1 cellular context compared by ENCODE assay signal in the genomic region with DNA sequence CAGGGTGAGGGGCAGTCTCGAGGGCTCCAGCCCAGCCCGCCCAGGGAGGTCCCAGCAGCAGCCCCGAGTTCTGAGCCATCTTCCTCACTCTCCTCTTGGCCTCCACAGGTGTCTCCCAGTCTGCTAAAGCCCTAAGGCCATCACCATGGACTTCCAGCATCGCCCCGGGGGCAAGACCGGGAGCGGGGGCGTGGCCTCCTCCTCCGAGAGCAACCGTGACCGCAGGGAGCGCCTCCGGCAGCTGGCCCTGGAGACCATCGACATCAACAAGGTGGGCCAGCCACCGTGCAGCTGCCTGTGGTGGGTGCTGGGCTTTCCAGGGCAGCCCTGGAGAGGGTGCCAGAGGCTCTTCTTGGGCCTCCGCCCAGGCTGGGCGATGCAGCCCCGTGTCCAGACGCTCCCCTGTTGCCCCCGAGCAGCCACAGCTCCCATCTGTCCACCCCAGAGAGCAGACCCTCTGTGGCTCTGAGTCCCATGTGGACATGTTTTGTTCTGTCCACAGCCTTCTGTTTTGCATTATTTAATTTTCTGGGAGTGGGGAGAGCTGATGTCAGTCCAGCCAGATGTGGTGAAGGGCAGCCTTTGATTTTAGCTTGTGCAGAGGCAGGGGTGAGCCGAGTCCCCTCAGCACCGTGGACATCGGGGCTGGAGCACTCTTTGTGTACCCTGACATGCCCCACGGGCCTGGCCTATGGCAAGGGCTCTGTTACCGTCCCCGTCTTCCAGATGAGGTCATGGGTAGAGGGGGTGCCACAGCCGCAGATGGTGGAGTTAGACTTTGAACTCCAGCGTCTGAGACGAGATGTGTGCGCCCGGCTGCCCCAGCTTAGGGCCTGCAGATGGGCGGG.
TF ChIP-seq lines count a peak whose summit lies in the region.

No MANE protein-coding gene starts in this region.

TF ChIP-seq in K562, 482 proteins besides CTCF, POLR2A, EP300 and RAD21:
- TF ChIP-seq RBFOX2 (IDR thresholded peaks at IDR 0.05; ENCODE audit: low read depth, low read length) (peak; percentile 33; the same call in 1 of the 2 replicates), RBM22 (IDR thresholded peaks at IDR 0.05; ENCODE audit: low read depth, low read length, poor library complexity, severe bottlenecking) (peak; percentile 76), POLR2G (IDR thresholded peaks at IDR 0.05; ENCODE audit: low read depth, low read length) (peak; percentile 61; the same call in 1 of the 2 replicates), KLF16 (IDR thresholded peaks at IDR 0.05) (no peak)
- TF ChIP-seq, protein P1, sequence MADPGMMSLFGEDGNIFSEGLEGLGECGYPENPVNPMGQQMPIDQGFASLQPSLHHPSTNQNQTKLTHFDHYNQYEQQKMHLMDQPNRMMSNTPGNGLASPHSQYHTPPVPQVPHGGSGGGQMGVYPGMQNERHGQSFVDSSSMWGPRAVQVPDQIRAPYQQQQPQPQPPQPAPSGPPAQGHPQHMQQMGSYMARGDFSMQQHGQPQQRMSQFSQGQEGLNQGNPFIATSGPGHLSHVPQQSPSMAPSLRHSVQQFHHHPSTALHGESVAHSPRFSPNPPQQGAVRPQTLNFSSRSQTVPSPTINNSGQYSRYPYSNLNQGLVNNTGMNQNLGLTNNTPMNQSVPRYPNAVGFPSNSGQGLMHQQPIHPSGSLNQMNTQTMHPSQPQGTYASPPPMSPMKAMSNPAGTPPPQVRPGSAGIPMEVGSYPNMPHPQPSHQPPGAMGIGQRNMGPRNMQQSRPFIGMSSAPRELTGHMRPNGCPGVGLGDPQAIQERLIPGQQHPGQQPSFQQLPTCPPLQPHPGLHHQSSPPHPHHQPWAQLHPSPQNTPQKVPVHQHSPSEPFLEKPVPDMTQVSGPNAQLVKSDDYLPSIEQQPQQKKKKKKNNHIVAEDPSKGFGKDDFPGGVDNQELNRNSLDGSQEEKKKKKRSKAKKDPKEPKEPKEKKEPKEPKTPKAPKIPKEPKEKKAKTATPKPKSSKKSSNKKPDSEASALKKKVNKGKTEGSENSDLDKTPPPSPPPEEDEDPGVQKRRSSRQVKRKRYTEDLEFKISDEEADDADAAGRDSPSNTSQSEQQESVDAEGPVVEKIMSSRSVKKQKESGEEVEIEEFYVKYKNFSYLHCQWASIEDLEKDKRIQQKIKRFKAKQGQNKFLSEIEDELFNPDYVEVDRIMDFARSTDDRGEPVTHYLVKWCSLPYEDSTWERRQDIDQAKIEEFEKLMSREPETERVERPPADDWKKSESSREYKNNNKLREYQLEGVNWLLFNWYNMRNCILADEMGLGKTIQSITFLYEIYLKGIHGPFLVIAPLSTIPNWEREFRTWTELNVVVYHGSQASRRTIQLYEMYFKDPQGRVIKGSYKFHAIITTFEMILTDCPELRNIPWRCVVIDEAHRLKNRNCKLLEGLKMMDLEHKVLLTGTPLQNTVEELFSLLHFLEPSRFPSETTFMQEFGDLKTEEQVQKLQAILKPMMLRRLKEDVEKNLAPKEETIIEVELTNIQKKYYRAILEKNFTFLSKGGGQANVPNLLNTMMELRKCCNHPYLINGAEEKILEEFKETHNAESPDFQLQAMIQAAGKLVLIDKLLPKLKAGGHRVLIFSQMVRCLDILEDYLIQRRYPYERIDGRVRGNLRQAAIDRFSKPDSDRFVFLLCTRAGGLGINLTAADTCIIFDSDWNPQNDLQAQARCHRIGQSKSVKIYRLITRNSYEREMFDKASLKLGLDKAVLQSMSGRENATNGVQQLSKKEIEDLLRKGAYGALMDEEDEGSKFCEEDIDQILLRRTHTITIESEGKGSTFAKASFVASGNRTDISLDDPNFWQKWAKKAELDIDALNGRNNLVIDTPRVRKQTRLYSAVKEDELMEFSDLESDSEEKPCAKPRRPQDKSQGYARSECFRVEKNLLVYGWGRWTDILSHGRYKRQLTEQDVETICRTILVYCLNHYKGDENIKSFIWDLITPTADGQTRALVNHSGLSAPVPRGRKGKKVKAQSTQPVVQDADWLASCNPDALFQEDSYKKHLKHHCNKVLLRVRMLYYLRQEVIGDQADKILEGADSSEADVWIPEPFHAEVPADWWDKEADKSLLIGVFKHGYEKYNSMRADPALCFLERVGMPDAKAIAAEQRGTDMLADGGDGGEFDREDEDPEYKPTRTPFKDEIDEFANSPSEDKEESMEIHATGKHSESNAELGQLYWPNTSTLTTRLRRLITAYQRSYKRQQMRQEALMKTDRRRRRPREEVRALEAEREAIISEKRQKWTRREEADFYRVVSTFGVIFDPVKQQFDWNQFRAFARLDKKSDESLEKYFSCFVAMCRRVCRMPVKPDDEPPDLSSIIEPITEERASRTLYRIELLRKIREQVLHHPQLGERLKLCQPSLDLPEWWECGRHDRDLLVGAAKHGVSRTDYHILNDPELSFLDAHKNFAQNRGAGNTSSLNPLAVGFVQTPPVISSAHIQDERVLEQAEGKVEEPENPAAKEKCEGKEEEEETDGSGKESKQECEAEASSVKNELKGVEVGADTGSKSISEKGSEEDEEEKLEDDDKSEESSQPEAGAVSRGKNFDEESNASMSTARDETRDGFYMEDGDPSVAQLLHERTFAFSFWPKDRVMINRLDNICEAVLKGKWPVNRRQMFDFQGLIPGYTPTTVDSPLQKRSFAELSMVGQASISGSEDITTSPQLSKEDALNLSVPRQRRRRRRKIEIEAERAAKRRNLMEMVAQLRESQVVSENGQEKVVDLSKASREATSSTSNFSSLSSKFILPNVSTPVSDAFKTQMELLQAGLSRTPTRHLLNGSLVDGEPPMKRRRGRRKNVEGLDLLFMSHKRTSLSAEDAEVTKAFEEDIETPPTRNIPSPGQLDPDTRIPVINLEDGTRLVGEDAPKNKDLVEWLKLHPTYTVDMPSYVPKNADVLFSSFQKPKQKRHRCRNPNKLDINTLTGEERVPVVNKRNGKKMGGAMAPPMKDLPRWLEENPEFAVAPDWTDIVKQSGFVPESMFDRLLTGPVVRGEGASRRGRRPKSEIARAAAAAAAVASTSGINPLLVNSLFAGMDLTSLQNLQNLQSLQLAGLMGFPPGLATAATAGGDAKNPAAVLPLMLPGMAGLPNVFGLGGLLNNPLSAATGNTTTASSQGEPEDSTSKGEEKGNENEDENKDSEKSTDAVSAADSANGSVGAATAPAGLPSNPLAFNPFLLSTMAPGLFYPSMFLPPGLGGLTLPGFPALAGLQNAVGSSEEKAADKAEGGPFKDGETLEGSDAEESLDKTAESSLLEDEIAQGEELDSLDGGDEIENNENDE (IDR thresholded peaks at IDR 0.05; ENCODE audit: low read depth, low read length) = no peak
- TF ChIP-seq, protein P2, sequence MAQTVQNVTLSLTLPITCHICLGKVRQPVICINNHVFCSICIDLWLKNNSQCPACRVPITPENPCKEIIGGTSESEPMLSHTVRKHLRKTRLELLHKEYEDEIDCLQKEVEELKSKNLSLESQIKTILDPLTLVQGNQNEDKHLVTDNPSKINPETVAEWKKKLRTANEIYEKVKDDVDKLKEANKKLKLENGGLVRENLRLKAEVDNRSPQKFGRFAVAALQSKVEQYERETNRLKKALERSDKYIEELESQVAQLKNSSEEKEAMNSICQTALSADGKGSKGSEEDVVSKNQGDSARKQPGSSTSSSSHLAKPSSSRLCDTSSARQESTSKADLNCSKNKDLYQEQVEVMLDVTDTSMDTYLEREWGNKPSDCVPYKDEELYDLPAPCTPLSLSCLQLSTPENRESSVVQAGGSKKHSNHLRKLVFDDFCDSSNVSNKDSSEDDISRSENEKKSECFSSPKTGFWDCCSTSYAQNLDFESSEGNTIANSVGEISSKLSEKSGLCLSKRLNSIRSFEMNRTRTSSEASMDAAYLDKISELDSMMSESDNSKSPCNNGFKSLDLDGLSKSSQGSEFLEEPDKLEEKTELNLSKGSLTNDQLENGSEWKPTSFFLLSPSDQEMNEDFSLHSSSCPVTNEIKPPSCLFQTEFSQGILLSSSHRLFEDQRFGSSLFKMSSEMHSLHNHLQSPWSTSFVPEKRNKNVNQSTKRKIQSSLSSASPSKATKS (CRISPR knock-in tag; IDR thresholded peaks at IDR 0.05) = no peak
- TF ChIP-seq, protein P3, sequence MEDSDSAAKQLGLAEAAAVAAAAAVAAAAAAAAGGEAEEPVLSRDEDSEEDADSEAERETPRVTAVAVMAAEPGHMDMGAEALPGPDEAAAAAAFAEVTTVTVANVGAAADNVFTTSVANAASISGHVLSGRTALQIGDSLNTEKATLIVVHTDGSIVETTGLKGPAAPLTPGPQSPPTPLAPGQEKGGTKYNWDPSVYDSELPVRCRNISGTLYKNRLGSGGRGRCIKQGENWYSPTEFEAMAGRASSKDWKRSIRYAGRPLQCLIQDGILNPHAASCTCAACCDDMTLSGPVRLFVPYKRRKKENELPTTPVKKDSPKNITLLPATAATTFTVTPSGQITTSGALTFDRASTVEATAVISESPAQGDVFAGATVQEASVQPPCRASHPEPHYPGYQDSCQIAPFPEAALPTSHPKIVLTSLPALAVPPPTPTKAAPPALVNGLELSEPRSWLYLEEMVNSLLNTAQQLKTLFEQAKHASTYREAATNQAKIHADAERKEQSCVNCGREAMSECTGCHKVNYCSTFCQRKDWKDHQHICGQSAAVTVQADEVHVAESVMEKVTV (CRISPR knock-in tag; IDR thresholded peaks at IDR 0.05) = no peak
